Comparison of ENCODE assay signal across 7 cellular contexts in genomic region chr19:4376991-4377781, GRCh38. TPM values are rescaled to one million over a fixed set of nuclear protein-coding genes. Genes with fewer than 3 reads are reported as not detected.
DNase-seq lines count a peak whose midpoint lies in the region; ATAC-seq, FAIRE-seq and TF ChIP-seq lines count a peak whose summit lies in the region.

No MANE protein-coding gene starts in this region.

- no peak for TF ChIP-seq EP300 in esophagus muscularis mucosa (IDR thresholded peaks at IDR 0.05)

- no peaks in the 10 kb centered on the region for H3K36me3 ChIP-seq in esophagus muscularis mucosa

- H3K27me3 ChIP-seq in esophagus muscularis mucosa = no peaks in the 10 kb centered on the region

- peaks cover 78 to 95% (median 88%) of the 10 kb centered on the region in 4 donors for H3K4me1 ChIP-seq in esophagus muscularis mucosa

- FAIRE-seq in GM19239 (lab: Jason Lieb, UNC) (peak; percentile 35), RCC 7860 (lab: Jason Lieb, UNC) (peak; percentile 68)

- intact Hi-C loops in esophagus muscularis mucosa (cut with DNase I) = no loop called here

- H3K36me3 Mint-ChIP-seq in T-helper 2 cell treated with Interferon-gamma antibody and Interleukin-4, amounts not matched to agents 5 μg/mL and 100 μg/mL, for 36 hours (ENCODE audit: low read depth) = peaks cover 15% of the 10 kb centered on the region

- WGBS in esophagus muscularis mucosa = 55% methylated on average over 14 of the region's 23 CpGs

- no peak for TF ChIP-seq CTCF in esophagus muscularis mucosa (IDR thresholded peaks at IDR 0.05)

- H3K4me1 Mint-ChIP-seq in T-helper 2 cell treated with Interferon-gamma antibody and Interleukin-4, amounts not matched to agents 5 μg/mL and 100 μg/mL, for 36 hours (ENCODE audit: low read depth) = peaks cover 49% of the 10 kb centered on the region

- no peak overlapping the region for H3K4me3 ChIP-seq in esophagus muscularis mucosa
- no peak overlapping the region for H3K4me3 ChIP-seq in skin epidermis

- H3K27ac ChIP-seq in esophagus muscularis mucosa (replicated peaks in 1 of 4) (peak overlapping the region; percentile 78 to 91 (median 86)), skin epidermis (peak overlapping the region in 19 of 21 experiments; percentile 27 to 94 (median 86))

- H3K27ac Mint-ChIP-seq in T-helper 2 cell treated with Interferon-gamma antibody and Interleukin-4, amounts not matched to agents 5 μg/mL and 100 μg/mL, for 36 hours = no peak overlapping the region

- DNase-seq in GM19239 (ENCODE audit: insufficient read length, low spot score) = no peak
- peak; percentile 76 for DNase-seq in RCC 7860 (ENCODE audit: low spot score)
- DNase-seq in esophagus muscularis mucosa (ENCODE audit: extremely low spot score) = no peak
- no peak for DNase-seq in T-helper 2 cell treated with Interferon-gamma antibody and Interleukin-4, amounts not matched to agents 5 μg/mL and 100 μg/mL, for 36 hours (ENCODE audit: low spot score)

- ATAC-seq in GM18909 (IDR thresholded peaks at IDR 0.05; ENCODE audit: poor library complexity, unreplicated experiment) = no peak
- no peak for ATAC-seq in HG02610 (IDR thresholded peaks at IDR 0.05; ENCODE audit: unreplicated experiment)

- H3K27me3 Mint-ChIP-seq in T-helper 2 cell treated with Interferon-gamma antibody and Interleukin-4, amounts not matched to agents 5 μg/mL and 100 μg/mL, for 36 hours (ENCODE audit: low read depth) = no peaks in the 10 kb centered on the region

- no peak overlapping the region for H3K4me3 Mint-ChIP-seq in T-helper 2 cell treated with Interferon-gamma antibody and Interleukin-4, amounts not matched to agents 5 μg/mL and 100 μg/mL, for 36 hours

- no peaks in the 10 kb centered on the region for H3K9me3 Mint-ChIP-seq in T-helper 2 cell treated with Interferon-gamma antibody and Interleukin-4, amounts not matched to agents 5 μg/mL and 100 μg/mL, for 36 hours

- no peaks in the 10 kb centered on the region for H3K9me3 ChIP-seq in esophagus muscularis mucosa

- no peak for TF ChIP-seq POLR2A in esophagus muscularis mucosa (IDR thresholded peaks at IDR 0.05; ENCODE audit: low read depth)

RNA-seq across cellular contexts. Expression of gene SH3GL1, which starts 23.2 kb away (rescaled TPM):
- total RNA-seq in esophagus muscularis mucosa = 10 to 100 TPM; 49.4 to 77.2 (median 59.5) TPM

RNA-seq across cellular contexts. Expression of gene CHAF1A, which starts 25.3 kb away (rescaled TPM):
- total RNA-seq in esophagus muscularis mucosa = 10 to 100 TPM in 1 of 4 donors, 1 to 10 TPM in 3; 4.6 to 14.6 (median 7.6) TPM

RNA-seq across cellular contexts. Expression of gene MPND, which starts 33.8 kb away (rescaled TPM):
- 1 to 10 TPM; 5.3 to 9.2 (median 7.6) TPM for total RNA-seq in esophagus muscularis mucosa

RNA-seq across cellular contexts. Expression of gene STAP2, which starts 38.6 kb away (rescaled TPM):
- total RNA-seq in esophagus muscularis mucosa = 1 to 10 TPM in 2 of 4 donors, under 1 TPM in 1, not detected in 1; 0.52 to 3.3 (median 1.7) TPM
